1 cellular context compared by ENCODE assay signal in the genomic region with DNA sequence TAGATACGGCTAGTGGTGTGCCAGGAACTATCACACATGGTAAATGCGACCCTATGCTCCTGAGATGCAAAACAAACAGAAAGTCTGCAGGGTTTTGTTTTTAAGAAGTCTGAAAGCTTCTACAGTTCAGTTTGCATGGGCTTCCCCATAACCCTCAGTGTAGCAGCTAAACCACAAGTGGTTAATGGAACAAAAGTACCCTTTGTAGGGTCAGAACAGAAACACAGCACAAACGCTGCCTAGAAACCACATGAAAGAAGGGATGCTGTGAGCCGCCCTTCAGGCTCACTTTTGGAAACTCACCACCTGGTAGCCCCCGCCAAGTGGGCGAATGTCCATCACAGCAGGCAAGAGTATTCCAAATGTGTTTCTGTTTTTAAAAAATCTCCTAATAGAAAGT.
TF ChIP-seq lines count a peak whose summit lies in the region.

No MANE protein-coding gene starts in this region.

TF ChIP-seq in HepG2, 621 proteins besides CTCF, POLR2A, EP300 and RAD21 (continued from another document):
- TF ChIP-seq, protein P1, sequence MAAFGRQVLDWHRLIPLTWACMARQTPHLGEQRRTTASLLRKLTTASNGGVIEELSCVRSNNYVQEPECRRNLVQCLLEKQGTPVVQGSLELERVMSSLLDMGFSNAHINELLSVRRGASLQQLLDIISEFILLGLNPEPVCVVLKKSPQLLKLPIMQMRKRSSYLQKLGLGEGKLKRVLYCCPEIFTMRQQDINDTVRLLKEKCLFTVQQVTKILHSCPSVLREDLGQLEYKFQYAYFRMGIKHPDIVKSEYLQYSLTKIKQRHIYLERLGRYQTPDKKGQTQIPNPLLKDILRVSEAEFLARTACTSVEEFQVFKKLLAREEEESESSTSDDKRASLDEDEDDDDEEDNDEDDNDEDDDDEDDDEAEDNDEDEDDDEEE (CRISPR knock-in tag; IDR thresholded peaks at IDR 0.05), result no peak
- TF ChIP-seq ZNF431 (CRISPR knock-in tag; IDR thresholded peaks at IDR 0.05; ENCODE audit: borderline replicate concordance, low read depth) (no peak), HES4 (CRISPR knock-in tag; IDR thresholded peaks at IDR 0.05; ENCODE audit: borderline replicate concordance) (no peak), NFRKB (IDR thresholded peaks at IDR 0.05) (no peak), CREM (IDR thresholded peaks at IDR 0.05) (peak; percentile 59), CREM (CRISPR knock-in tag; IDR thresholded peaks at IDR 0.05) (no peak), NCOR1 (IDR thresholded peaks at IDR 0.05; ENCODE audit: borderline replicate concordance, low read length) (peak; percentile 61; the same call in 1 of the 2 replicates), ZKSCAN8 (CRISPR knock-in tag; IDR thresholded peaks at IDR 0.05; ENCODE audit: borderline replicate concordance) (0 out of 2 replicates have a peak, but pooled peaks have one; percentile 38), SMAD3 (CRISPR knock-in tag; IDR thresholded peaks at IDR 0.05) (no peak), HNRNPK (IDR thresholded peaks at IDR 0.05; ENCODE audit: low read depth, low read length, poor library complexity, severe bottlenecking) (no peak), SRF (IDR thresholded peaks at IDR 0.05; ENCODE audit: low read depth, low read length) (no peak), ZZZ3 (CRISPR knock-in tag; IDR thresholded peaks at IDR 0.05; ENCODE audit: borderline replicate concordance) (no peak), RXRB (CRISPR knock-in tag; IDR thresholded peaks at IDR 0.05; ENCODE audit: borderline replicate concordance) (no peak)
- TF ChIP-seq, protein P2, sequence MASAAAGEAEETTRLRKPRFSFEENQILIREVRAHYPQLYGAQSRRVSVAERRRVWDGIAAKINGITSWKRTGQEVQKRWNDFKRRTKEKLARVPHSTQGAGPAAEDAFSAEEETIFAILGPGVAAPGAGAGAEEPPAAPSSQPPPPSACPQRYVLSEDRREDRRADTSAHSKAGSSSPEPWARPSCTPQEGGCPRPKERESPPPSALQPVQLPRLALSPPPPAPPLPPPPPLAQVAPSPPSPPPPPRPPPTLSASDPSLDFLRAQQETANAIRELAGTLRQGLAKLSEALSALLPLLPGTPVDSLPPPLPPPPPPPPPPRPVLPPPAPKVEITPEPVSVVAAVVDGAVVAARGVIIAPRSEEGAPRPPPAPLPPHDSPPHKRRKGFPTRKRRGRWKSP (CRISPR knock-in tag; IDR thresholded peaks at IDR 0.05), result no peak
- TF ChIP-seq, protein P3, sequence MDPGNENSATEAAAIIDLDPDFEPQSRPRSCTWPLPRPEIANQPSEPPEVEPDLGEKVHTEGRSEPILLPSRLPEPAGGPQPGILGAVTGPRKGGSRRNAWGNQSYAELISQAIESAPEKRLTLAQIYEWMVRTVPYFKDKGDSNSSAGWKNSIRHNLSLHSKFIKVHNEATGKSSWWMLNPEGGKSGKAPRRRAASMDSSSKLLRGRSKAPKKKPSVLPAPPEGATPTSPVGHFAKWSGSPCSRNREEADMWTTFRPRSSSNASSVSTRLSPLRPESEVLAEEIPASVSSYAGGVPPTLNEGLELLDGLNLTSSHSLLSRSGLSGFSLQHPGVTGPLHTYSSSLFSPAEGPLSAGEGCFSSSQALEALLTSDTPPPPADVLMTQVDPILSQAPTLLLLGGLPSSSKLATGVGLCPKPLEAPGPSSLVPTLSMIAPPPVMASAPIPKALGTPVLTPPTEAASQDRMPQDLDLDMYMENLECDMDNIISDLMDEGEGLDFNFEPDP (CRISPR knock-in tag; conservative IDR thresholded peaks at IDR 0.05), result no peak
- TF ChIP-seq, protein P4, sequence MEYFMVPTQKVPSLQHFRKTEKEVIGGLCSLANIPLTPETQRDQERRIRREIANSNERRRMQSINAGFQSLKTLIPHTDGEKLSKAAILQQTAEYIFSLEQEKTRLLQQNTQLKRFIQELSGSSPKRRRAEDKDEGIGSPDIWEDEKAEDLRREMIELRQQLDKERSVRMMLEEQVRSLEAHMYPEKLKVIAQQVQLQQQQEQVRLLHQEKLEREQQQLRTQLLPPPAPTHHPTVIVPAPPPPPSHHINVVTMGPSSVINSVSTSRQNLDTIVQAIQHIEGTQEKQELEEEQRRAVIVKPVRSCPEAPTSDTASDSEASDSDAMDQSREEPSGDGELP (IDR thresholded peaks at IDR 0.05; ENCODE audit: borderline replicate concordance, low read depth), result peak; percentile 48; the same call in 1 of the 2 replicates
